In genomic region chr1:109438798-109439297, GRCh38 we compare ENCODE assay signal across 1 cellular context.
TF ChIP-seq lines count a peak whose summit lies in the region.

No MANE protein-coding gene starts in this region.

TF ChIP-seq in HepG2, 621 proteins besides CTCF, POLR2A, EP300 and RAD21 (continued from another document):
- TF ChIP-seq, protein P1, sequence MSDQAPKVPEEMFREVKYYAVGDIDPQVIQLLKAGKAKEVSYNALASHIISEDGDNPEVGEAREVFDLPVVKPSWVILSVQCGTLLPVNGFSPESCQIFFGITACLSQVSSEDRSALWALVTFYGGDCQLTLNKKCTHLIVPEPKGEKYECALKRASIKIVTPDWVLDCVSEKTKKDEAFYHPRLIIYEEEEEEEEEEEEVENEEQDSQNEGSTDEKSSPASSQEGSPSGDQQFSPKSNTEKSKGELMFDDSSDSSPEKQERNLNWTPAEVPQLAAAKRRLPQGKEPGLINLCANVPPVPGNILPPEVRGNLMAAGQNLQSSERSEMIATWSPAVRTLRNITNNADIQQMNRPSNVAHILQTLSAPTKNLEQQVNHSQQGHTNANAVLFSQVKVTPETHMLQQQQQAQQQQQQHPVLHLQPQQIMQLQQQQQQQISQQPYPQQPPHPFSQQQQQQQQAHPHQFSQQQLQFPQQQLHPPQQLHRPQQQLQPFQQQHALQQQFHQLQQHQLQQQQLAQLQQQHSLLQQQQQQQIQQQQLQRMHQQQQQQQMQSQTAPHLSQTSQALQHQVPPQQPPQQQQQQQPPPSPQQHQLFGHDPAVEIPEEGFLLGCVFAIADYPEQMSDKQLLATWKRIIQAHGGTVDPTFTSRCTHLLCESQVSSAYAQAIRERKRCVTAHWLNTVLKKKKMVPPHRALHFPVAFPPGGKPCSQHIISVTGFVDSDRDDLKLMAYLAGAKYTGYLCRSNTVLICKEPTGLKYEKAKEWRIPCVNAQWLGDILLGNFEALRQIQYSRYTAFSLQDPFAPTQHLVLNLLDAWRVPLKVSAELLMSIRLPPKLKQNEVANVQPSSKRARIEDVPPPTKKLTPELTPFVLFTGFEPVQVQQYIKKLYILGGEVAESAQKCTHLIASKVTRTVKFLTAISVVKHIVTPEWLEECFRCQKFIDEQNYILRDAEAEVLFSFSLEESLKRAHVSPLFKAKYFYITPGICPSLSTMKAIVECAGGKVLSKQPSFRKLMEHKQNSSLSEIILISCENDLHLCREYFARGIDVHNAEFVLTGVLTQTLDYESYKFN (CRISPR knock-in tag; conservative IDR thresholded peaks at IDR 0.05): peak; percentile 72
- TF ChIP-seq, protein P2, sequence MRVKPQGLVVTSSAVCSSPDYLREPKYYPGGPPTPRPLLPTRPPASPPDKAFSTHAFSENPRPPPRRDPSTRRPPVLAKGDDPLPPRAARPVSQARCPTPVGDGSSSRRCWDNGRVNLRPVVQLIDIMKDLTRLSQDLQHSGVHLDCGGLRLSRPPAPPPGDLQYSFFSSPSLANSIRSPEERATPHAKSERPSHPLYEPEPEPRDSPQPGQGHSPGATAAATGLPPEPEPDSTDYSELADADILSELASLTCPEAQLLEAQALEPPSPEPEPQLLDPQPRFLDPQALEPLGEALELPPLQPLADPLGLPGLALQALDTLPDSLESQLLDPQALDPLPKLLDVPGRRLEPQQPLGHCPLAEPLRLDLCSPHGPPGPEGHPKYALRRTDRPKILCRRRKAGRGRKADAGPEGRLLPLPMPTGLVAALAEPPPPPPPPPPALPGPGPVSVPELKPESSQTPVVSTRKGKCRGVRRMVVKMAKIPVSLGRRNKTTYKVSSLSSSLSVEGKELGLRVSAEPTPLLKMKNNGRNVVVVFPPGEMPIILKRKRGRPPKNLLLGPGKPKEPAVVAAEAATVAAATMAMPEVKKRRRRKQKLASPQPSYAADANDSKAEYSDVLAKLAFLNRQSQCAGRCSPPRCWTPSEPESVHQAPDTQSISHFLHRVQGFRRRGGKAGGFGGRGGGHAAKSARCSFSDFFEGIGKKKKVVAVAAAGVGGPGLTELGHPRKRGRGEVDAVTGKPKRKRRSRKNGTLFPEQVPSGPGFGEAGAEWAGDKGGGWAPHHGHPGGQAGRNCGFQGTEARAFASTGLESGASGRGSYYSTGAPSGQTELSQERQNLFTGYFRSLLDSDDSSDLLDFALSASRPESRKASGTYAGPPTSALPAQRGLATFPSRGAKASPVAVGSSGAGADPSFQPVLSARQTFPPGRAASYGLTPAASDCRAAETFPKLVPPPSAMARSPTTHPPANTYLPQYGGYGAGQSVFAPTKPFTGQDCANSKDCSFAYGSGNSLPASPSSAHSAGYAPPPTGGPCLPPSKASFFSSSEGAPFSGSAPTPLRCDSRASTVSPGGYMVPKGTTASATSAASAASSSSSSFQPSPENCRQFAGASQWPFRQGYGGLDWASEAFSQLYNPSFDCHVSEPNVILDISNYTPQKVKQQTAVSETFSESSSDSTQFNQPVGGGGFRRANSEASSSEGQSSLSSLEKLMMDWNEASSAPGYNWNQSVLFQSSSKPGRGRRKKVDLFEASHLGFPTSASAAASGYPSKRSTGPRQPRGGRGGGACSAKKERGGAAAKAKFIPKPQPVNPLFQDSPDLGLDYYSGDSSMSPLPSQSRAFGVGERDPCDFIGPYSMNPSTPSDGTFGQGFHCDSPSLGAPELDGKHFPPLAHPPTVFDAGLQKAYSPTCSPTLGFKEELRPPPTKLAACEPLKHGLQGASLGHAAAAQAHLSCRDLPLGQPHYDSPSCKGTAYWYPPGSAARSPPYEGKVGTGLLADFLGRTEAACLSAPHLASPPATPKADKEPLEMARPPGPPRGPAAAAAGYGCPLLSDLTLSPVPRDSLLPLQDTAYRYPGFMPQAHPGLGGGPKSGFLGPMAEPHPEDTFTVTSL (CRISPR knock-in tag; IDR thresholded peaks at IDR 0.05; ENCODE audit: borderline replicate concordance): peak; percentile 66; the same call in 1 of the 2 replicates
- TF ChIP-seq RARA (CRISPR knock-in tag; IDR thresholded peaks at IDR 0.05): peak; percentile 79
